Comparison of ENCODE assay signal across 10 cellular contexts in the genomic region with DNA sequence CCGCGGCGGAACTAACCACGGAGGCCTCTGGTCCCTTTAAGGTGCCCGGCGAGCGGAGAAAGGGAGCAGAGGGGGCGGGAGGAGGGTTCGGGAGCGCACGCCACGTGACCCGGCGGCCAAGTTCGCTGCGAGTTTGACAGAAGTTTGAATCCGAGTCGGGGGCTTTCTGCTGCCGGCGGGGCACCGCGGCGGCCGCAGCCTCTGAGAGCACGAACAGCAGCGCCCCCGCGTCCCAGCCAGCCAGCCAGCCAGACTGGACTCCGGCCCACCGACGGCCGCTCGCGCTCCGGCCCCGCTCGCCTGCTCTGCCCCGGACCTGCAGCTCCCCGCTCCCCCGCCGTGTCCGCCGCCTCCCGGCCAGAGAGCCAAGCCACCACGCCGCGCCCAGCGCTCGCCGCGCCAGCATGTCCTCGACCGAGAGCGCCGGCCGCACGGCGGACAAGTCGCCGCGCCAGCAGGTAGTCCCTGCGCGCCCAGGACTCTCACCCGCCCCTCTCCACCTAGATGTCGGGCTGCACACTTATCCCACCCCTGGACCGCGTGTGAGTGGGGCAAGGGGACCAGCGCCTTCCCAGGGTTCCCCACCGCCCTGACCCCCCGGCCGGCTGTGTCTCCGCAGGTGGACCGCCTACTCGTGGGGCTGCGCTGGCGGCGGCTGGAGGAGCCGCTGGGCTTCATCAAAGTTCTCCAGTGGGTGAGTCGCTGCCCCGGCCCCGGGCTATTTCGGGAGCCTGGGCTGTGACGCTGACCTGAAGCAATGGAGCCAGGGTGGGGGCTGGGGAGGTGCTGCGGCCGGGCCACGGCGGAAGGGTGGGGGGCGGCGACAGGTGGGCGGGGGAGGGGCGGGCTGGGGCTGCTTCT. TPM values are rescaled to one million over a fixed set of nuclear protein-coding genes. Genes with fewer than 3 reads are reported as not detected.
DNase-seq lines count a peak whose midpoint lies in the region; ATAC-seq and TF ChIP-seq lines count a peak whose summit lies in the region.
"Had no signal": no experiment of that assay in that cellular context is flagged by ENCODE, and none has a peak within 500 bp of the region (broad histone marks: within the 10 kb centered on the region; RNA-seq: fewer than 3 reads in every experiment).

A gene (plus strand): TSS at position 107 of the 861 bp plus-strand sequence. CDS start 298 bp downstream, at position 405.

- no peaks in the 10 kb centered on the region for H3F3A ChIP-seq in neural cell (ENCODE audit: insufficient read depth, low read length, poor library complexity, severe bottlenecking)

- no peak within 1 kb of the TSS for H3K9ac ChIP-seq in neural cell (ENCODE audit: low read length)

- peaks cover 84% of the 10 kb centered on the region for H3K27me3 ChIP-seq in neural cell (ENCODE audit: insufficient read depth, low read depth, low read length)

- no peaks in the 10 kb centered on the region for H3K36me3 ChIP-seq in neural cell (ENCODE audit: insufficient read depth, low read length)

- H2AFZ ChIP-seq in neural cell (ENCODE audit: low read depth, low read length) = no peak within 1 kb of the TSS

- no peak within 1 kb of the TSS for H3K27ac ChIP-seq in neural cell (ENCODE audit: low read length)
- H3K27ac ChIP-seq: C4-2B, VCaP had no signal

- H3K4me3 ChIP-seq in WI38 (ENCODE audit: low read depth, low read length) = peak within 1 kb of the TSS; percentile 55
- H3K4me3 ChIP-seq in fibroblast of villous mesenchyme (ENCODE audit: low read depth, low read length) = peak within 1 kb of the TSS; percentile 65
- peak within 1 kb of the TSS; percentile 55 for H3K4me3 ChIP-seq in neural cell (ENCODE audit: low read length)

- TF ChIP-seq RAD21 in neural cell (conservative IDR thresholded peaks at IDR 0.05) = no peak

- no peaks in the 10 kb centered on the region for H3K79me2 ChIP-seq in neural cell (replicated peaks; ENCODE audit: insufficient read depth, low read length)

- H3K9me2 ChIP-seq in neural cell (ENCODE audit: insufficient read depth, low read length) = no peaks in the 10 kb centered on the region

- no peak for ATAC-seq in GM19463 (IDR thresholded peaks at IDR 0.05; ENCODE audit: unreplicated experiment)
- ATAC-seq in GM19397 (IDR thresholded peaks at IDR 0.05; ENCODE audit: unreplicated experiment) = no peak
- ATAC-seq in GM21447 (IDR thresholded peaks at IDR 0.05; ENCODE audit: unreplicated experiment) = no peak

- H4K20me1 ChIP-seq in neural cell (ENCODE audit: insufficient read depth) = no peaks in the 10 kb centered on the region

- no peak for TF ChIP-seq CTCF in WI38 (IDR thresholded peaks at IDR 0.05; ENCODE audit: low read depth, low read length)
- TF ChIP-seq CTCF in fibroblast of villous mesenchyme (IDR thresholded peaks at IDR 0.05; ENCODE audit: insufficient read depth, low read depth, low read length) = no peak
- no peak for TF ChIP-seq CTCF in neural cell (IDR thresholded peaks at IDR 0.05; ENCODE audit: poor library complexity, severe bottlenecking)

- TF ChIP-seq EP300 in neural cell (conservative IDR thresholded peaks at IDR 0.05; ENCODE audit: poor library complexity, severe bottlenecking) = no peak

- H3K4me2 ChIP-seq in neural cell (ENCODE audit: low read length) = no peak within 1 kb of the TSS

- DNase-seq in NCI-H146 (lab: John Stamatoyannopoulos, UW) (peak; percentile 52), NCI-H146 treated with DMSO at 0.1 percent for 48 hours (lab: John Stamatoyannopoulos, UW; ENCODE audit: unreplicated experiment) (no peak), fibroblast of villous mesenchyme (ENCODE audit: low read depth) (peak; percentile 37)

- no peaks in the 10 kb centered on the region for H3K9me3 ChIP-seq in neural cell (ENCODE audit: low read length)

TF ChIP-seq in neural cell, 6 proteins besides CTCF, POLR2A, EP300 and RAD21:
- TF ChIP-seq MXI1 (conservative IDR thresholded peaks at IDR 0.05; ENCODE audit: poor library complexity, severe bottlenecking) = no peak
- peak; percentile 53 for TF ChIP-seq EZH2 (IDR thresholded peaks at IDR 0.05; ENCODE audit: borderline replicate concordance, insufficient read depth, low read length, poor library complexity, severe bottlenecking)

RNA-seq across cellular contexts. Expression of the gene that starts here (rescaled TPM):
- total RNA-seq in fibroblast of villous mesenchyme = 4.5 and 10.8 TPM in 2 replicates
- polyA plus RNA-seq in neural cell = not detected in 2 replicates
- not detected in 2 replicates for polyA minus RNA-seq in neural cell
